In the genomic region with DNA sequence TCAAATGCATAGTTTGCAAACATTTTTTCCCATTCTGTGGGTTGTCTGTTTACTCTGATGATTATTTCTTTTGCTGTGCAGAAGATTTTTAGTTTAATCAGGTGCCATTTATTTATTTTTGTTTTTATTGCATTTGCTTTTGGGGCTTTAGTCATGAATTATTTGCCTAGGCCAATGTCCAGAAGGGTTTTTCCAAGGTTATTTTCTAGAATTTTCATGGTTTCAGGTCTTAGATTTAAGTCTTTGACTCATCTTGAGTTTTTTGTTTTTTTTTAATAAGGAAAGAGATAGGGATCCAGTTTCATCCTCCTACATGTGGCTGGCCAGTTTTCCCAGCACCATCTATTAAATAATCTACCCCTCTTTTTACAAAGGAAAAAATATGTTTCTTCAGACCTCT, we compare ENCODE assay signal across 9 cellular contexts.
"Had no signal": no experiment of that assay in that cellular context is flagged by ENCODE, and none has a peak within 500 bp of the region (broad histone marks: within the 10 kb centered on the region; RNA-seq: fewer than 3 reads in every experiment).

No MANE protein-coding gene starts in this region.

- DNase-seq: GM23248, GOT3, H7, H9, HCEC 1CT, HFFc6 had no signal

- H3K27ac ChIP-seq: GM23248 had no signal

- ATAC-seq: GM23338, HCT116 had no signal

- H2AFZ ChIP-seq: GM23248, GM23338 had no signal

- H3K9me3 ChIP-seq: HAP-1 had no signal

- H3K36me3 ChIP-seq: HAP-1 had no signal

- H3K4me2 ChIP-seq: GM23338 had no signal

- H3K27ac Mint-ChIP-seq: GM23338, H9, HFFc6 had no signal

- H3K9ac ChIP-seq: GM23248 had no signal

- H3K4me3 Mint-ChIP-seq: GM23338, H9, HFFc6 had no signal

- H3K9me3 Mint-ChIP-seq: GM23338, H9, HFFc6 had no signal

- H3K4me3 ChIP-seq: GM23248, GM23338, HAP-1 had no signal
